In the genomic region with DNA sequence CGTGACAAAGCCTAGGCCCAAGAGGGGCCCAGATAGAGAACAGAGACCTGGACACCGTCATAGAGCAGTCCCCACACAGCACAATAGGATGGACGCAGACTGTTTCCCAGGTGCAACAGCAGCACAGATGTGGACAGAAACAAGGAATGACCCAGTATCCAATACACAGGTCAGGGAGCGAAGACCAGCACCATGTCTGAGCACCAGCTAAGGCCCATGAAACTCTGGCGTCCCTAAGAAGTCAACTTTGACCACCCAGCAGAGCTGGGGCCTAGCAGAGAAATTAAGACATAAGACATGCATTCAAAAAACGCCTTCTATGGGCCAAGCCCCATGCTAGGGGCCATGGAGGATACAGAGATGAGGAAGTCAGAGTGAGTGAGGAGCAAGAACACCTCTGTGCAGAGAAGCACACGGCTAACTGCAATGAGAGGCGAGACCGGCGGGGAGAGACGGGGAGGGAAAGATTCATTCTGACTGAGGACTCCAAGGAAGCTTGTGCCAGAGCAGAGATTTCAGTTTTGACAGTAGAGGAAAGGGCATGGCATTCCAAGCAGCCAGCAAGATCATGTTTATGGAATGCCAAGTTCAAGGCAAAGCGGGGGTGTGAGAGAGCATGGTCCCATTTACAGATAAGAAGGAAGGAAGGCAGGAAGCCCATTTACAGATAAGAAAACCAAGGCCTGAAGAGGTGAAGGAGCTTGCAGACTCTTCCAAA, we compare ENCODE assay signal across 21 cellular contexts. TPM values are rescaled to one million over a fixed set of nuclear protein-coding genes. Genes with fewer than 3 reads are reported as not detected.
DNase-seq lines count a peak whose midpoint lies in the region; ATAC-seq, FAIRE-seq and TF ChIP-seq lines count a peak whose summit lies in the region.
"Had no signal": no experiment of that assay in that cellular context is flagged by ENCODE, and none has a peak within 500 bp of the region (broad histone marks: within the 10 kb centered on the region; RNA-seq: fewer than 3 reads in every experiment).

No MANE protein-coding gene starts in this region.

- no peak for FAIRE-seq in HepG2 (lab: Jason Lieb, UNC)
- FAIRE-seq: A204.1 had no signal

- 88% methylated on average over 12 of the region's 12 CpGs for WGBS in liver
- 65% methylated on average over 12 of the region's 12 CpGs for WGBS in HepG2 (ENCODE audit: low lambda C conversion rate)

- H3K4me1 Mint-ChIP-seq in activated naive CD8-positive, alpha-beta T cell treated with anti-CD3 and anti-CD28 coated beads for 36 hours: no peaks in the 10 kb centered on the region
- H3K4me1 Mint-ChIP-seq: activated CD8-positive, alpha-beta memory T cell treated with anti-CD3 and anti-CD28 coated beads, Interleukin-2, amount 10 ng/mL, durations not matched to agents 7 days and 5 days; brain; CD4-positive, alpha-beta memory T cell had no signal

- no peak overlapping the region for H3K27ac Mint-ChIP-seq in activated naive CD8-positive, alpha-beta T cell treated with anti-CD3 and anti-CD28 coated beads for 36 hours
- H3K27ac Mint-ChIP-seq: activated CD8-positive, alpha-beta memory T cell treated with anti-CD3 and anti-CD28 coated beads, Interleukin-2, amount 10 ng/mL, durations not matched to agents 7 days and 5 days; brain; CD4-positive, alpha-beta memory T cell; naive B cell had no signal

- H3K27ac ChIP-seq in liver (ENCODE audit: low read depth in 1 of 2, low read length in 2 of 2) (no peak overlapping the region), HepG2 (ENCODE audit: extremely low read length, insufficient read depth, low read length) (no peak overlapping the region), coronary artery (no peak overlapping the region), upper lobe of right lung (no peak overlapping the region)
- H3K27ac ChIP-seq: prostate gland, thoracic aorta had no signal

- peaks cover 3% of the 10 kb centered on the region for H3K36me3 Mint-ChIP-seq in activated naive CD8-positive, alpha-beta T cell treated with anti-CD3 and anti-CD28 coated beads for 36 hours
- H3K36me3 Mint-ChIP-seq: activated CD8-positive, alpha-beta memory T cell treated with anti-CD3 and anti-CD28 coated beads, Interleukin-2, amount 10 ng/mL, durations not matched to agents 7 days and 5 days; brain; CD4-positive, alpha-beta memory T cell; naive B cell had no signal

- H3K79me2 ChIP-seq in HepG2 (ENCODE audit: insufficient read depth, low read length): no peaks in the 10 kb centered on the region

- ATAC-seq in HepG2: no peak
- peak; percentile 37 for ATAC-seq in left lobe of liver
- no peak for ATAC-seq in upper lobe of right lung
- no peak for ATAC-seq in GM21526 (IDR thresholded peaks at IDR 0.05; ENCODE audit: low FRiP score, unreplicated experiment)
- ATAC-seq: activated CD8-positive, alpha-beta memory T cell treated with anti-CD3 and anti-CD28 coated beads, Interleukin-2, amount 10 ng/mL, durations not matched to agents 7 days and 5 days had no signal

- TF ChIP-seq RAD21 in liver (IDR thresholded peaks at IDR 0.05) (no peak), HepG2 (CRISPR knock-in tag; IDR thresholded peaks at IDR 0.05) (no peak)

- no peaks in the 10 kb centered on the region for H3K36me3 ChIP-seq in liver (ENCODE audit: control insufficient read depth in 4 of 4, insufficient read depth in 3 of 4, low read depth in 1 of 4, low read length in 3 of 4)
- H3K36me3 ChIP-seq in HepG2 (replicated peaks in 1 of 2; ENCODE audit: control insufficient read depth in 1 of 2, insufficient read depth in 2 of 2, low read length in 2 of 2): no peaks in the 10 kb centered on the region
- no peaks in the 10 kb centered on the region for H3K36me3 ChIP-seq in upper lobe of right lung
- H3K36me3 ChIP-seq: prostate gland, thoracic aorta had no signal

- TF ChIP-seq EP300 in HepG2 (IDR thresholded peaks at IDR 0.05; ENCODE audit: low read depth in 2 of 2, low read length in 2 of 2) (no peak), HepG2 (CRISPR knock-in tag; IDR thresholded peaks at IDR 0.05; ENCODE audit: borderline replicate concordance) (no peak)

- H2AFZ ChIP-seq in HepG2 (ENCODE audit: low read length): no peak overlapping the region

- in situ Hi-C loops in HepG2 (cut with HindIII; ENCODE audit: extremely low pct_ligation_motif_present, low pct_unique_long_range_greater_than_20kb): loop anchor here (5.0 kb wide), 1 partner anchor 48 kb away; no protein-coding TSS in a partner anchor

- no peaks in the 10 kb centered on the region for H3K27me3 ChIP-seq in liver (ENCODE audit: control insufficient read depth in 4 of 4, insufficient read depth in 4 of 4, low read length in 3 of 4)
- peaks cover 0 to 1% of the 10 kb centered on the region in 2 experiments; a peak in 2 of 5 replicates for H3K27me3 ChIP-seq in HepG2 (ENCODE audit: control insufficient read depth in 1 of 2, insufficient read depth in 2 of 2, low read length in 2 of 2)
- no peaks in the 10 kb centered on the region for H3K27me3 ChIP-seq in upper lobe of right lung

- H4K20me1 ChIP-seq in HepG2 (ENCODE audit: insufficient read depth, low read length): no peaks in the 10 kb centered on the region

- no peak overlapping the region for H3K4me3 Mint-ChIP-seq in activated naive CD8-positive, alpha-beta T cell treated with anti-CD3 and anti-CD28 coated beads for 36 hours
- H3K4me3 Mint-ChIP-seq: activated CD8-positive, alpha-beta memory T cell treated with anti-CD3 and anti-CD28 coated beads, Interleukin-2, amount 10 ng/mL, durations not matched to agents 7 days and 5 days; brain; CD4-positive, alpha-beta memory T cell; naive B cell had no signal

- POLR2A ChIA-PET in HepG2 (lab: Yijun Ruan, JAX): no interaction called here

- CTCF ChIA-PET in HepG2 (lab: Yijun Ruan, JAX; ENCODE audit: low intra/inter-chr PET ratio, low total read pairs): no interaction called here

- no peaks in the 10 kb centered on the region for H3K9me3 Mint-ChIP-seq in activated naive CD8-positive, alpha-beta T cell treated with anti-CD3 and anti-CD28 coated beads for 36 hours
- H3K9me3 Mint-ChIP-seq: brain, naive B cell had no signal

- TF ChIP-seq CTCF in liver (IDR thresholded peaks at IDR 0.05; ENCODE audit: low read depth, low read length, missing input control): no peak
- no peak for TF ChIP-seq CTCF in HepG2 (CRISPR knock-in tag; IDR thresholded peaks at IDR 0.05)
- TF ChIP-seq CTCF in coronary artery (IDR thresholded peaks at IDR 0.05): no peak
- no peak for TF ChIP-seq CTCF in upper lobe of right lung (IDR thresholded peaks at IDR 0.05)

- H3K4me1 ChIP-seq in liver (ENCODE audit: control insufficient read depth in 4 of 4, insufficient read depth in 4 of 4, low read length in 3 of 4): peaks cover 0 to 3% (median 0%) of the 10 kb centered on the region in 4 donors
- no peaks in the 10 kb centered on the region for H3K4me1 ChIP-seq in HepG2 (ENCODE audit: insufficient read depth, low read length)
- peaks cover 9% of the 10 kb centered on the region for H3K4me1 ChIP-seq in upper lobe of right lung
- H3K4me1 ChIP-seq: prostate gland had no signal

- TF ChIP-seq POLR2A in HepG2 (IDR thresholded peaks at IDR 0.05; ENCODE audit: insufficient read depth in 1 of 2, low read depth in 2 of 2, low read length in 2 of 2): no peak

- BruUV-seq in HepG2 (replicated peaks; lab: Mats Ljungman, UMichigan): no TSS peak

- H3K4me3 ChIP-seq in liver (ENCODE audit: low read depth in 1 of 3, low read length in 3 of 3) (no peak overlapping the region), HepG2 (replicated peaks in 1 of 3; ENCODE audit: insufficient read depth in 1 of 3, low read depth in 2 of 3, low read length in 3 of 3) (no peak overlapping the region), coronary artery (no peak overlapping the region), upper lobe of right lung (no peak overlapping the region)
- H3K4me3 ChIP-seq: prostate gland, thoracic aorta had no signal

- no peak for DNase-seq in HepG2 (ENCODE audit: low spot score)
- DNase-seq in coronary artery (ENCODE audit: low spot score): peak; percentile 56
- DNase-seq in left lobe of liver (ENCODE audit: low spot score): no peak
- DNase-seq in upper lobe of right lung: peak; percentile 18
- no peak for DNase-seq in activated naive CD8-positive, alpha-beta T cell treated with anti-CD3 and anti-CD28 coated beads for 36 hours
- DNase-seq in NCI-H2029 (lab: John Stamatoyannopoulos, UW): no peak
- DNase-seq: activated CD4-positive, CD25-positive, alpha-beta regulatory T cell; activated CD8-positive, alpha-beta memory T cell treated with anti-CD3 and anti-CD28 coated beads, Interleukin-2, amount 10 ng/mL, durations not matched to agents 7 days and 5 days; activated gamma-delta T cell treated with Interleukin-2 at 50 U/mL for 16 hours; CD4-positive, alpha-beta memory T cell; Karpas-422; naive B cell; NCI-H1694 treated with DMSO at 0.1 percent for 48 hours; NCI-H524 treated with DMSO at 0.1 percent for 48 hours; T-helper 1 cell had no signal

- H3K9ac ChIP-seq in liver (ENCODE audit: low read depth in 1 of 2, low read length in 2 of 2) (no peak overlapping the region), HepG2 (ENCODE audit: insufficient read depth, low read depth, low read length) (no peak overlapping the region)

- intact Hi-C loops in HepG2 (cut with micrococcal nuclease; ENCODE audit: unreplicated experiment) (no loop called here), upper lobe of right lung (cut with DNase I) (no loop called here)

- H3K4me2 ChIP-seq in HepG2 (ENCODE audit: low read depth, low read length): no peak overlapping the region

- H3K27me3 Mint-ChIP-seq in activated naive CD8-positive, alpha-beta T cell treated with anti-CD3 and anti-CD28 coated beads for 36 hours: no peaks in the 10 kb centered on the region
- H3K27me3 Mint-ChIP-seq: activated CD8-positive, alpha-beta memory T cell treated with anti-CD3 and anti-CD28 coated beads, Interleukin-2, amount 10 ng/mL, durations not matched to agents 7 days and 5 days had no signal

- H3K9me3 ChIP-seq in liver (ENCODE audit: control insufficient read depth in 4 of 4, low read length in 3 of 4) (no peaks in the 10 kb centered on the region), HepG2 (ENCODE audit: low read length) (no peaks in the 10 kb centered on the region), upper lobe of right lung (no peaks in the 10 kb centered on the region)
- H3K9me3 ChIP-seq: prostate gland, thoracic aorta had no signal

RNA-seq across cellular contexts. Expression of a gene that starts 50.8 kb away (rescaled TPM):
- total RNA-seq in liver (1 to 10 TPM; 1.9 to 5.0 TPM), HepG2 (2016; rRNA removed; fragmentation: Illumina TruSeq; extraction: Trizol) (0.13 and 0.28 TPM in 2 replicates), left lobe of liver (1.8 TPM), upper lobe of right lung (15.6 TPM)
- polyA plus RNA-seq in liver (1 to 10 TPM; 1.5 to 1.8 TPM), HepG2 (2011; rRNA removed) (0.29 and 0.33 TPM in 2 replicates)
- not detected in 2 replicates for total RNA-seq in HepG2 (2016; cell fraction: cytosol; rRNA removed; fragmentation: Illumina TruSeq; extraction: Trizol; ENCODE audit: low read depth)
- total RNA-seq in HepG2 (2016; cell fraction: insoluble cytoplasmic fraction; rRNA removed; fragmentation: Illumina TruSeq; extraction: Trizol): 0.04 and 0.32 TPM in 2 replicates
- 0.03 and 0.06 TPM in 2 replicates for total RNA-seq in HepG2 (2016; cell fraction: membrane; rRNA removed; fragmentation: Illumina TruSeq; extraction: Trizol)
- 0.16 and 0.68 TPM in 2 replicates for total RNA-seq in HepG2 (2016; cell fraction: nucleus; rRNA removed; fragmentation: Illumina TruSeq; extraction: Trizol)
- polyA plus RNA-seq in HepG2 (2011; cell fraction: cytosol; rRNA removed): 0.13 and 0.15 TPM in 2 replicates
- polyA plus RNA-seq in HepG2 (2011; cell fraction: nucleus; rRNA removed): 1.6 and 1.9 TPM in 2 replicates
- polyA plus RNA-seq in HepG2 (2012): 0.23 and 0.30 TPM in 2 replicates
- not detected in 2 replicates for polyA plus RNA-seq in HepG2 (2016; cell fraction: cytosol; fragmentation: Illumina TruSeq; extraction: Trizol; ENCODE audit: low read depth)
- 0.07 and 0.20 TPM in 2 replicates for polyA plus RNA-seq in HepG2 (2016; cell fraction: insoluble cytoplasmic fraction; fragmentation: Illumina TruSeq; extraction: Trizol; ENCODE audit: low read depth)
- 0.05 TPM in 1 of 2 replicates, not detected in the other for polyA plus RNA-seq in HepG2 (2016; cell fraction: membrane; fragmentation: Illumina TruSeq; extraction: Trizol; ENCODE audit: low read depth)
- 1.0 and 1.3 TPM in 2 replicates for polyA plus RNA-seq in HepG2 (2016; cell fraction: nucleus; fragmentation: Illumina TruSeq; extraction: Trizol; ENCODE audit: insufficient read depth, low read depth)
- 0.44 and 30.1 TPM in 2 replicates for polyA minus RNA-seq in HepG2 (2011; rRNA and poly(A)+ RNA removed; ENCODE audit: low replicate concordance)
- 0.30 and 0.44 TPM in 2 replicates for polyA minus RNA-seq in HepG2 (2011; cell fraction: cytosol; rRNA and poly(A)+ RNA removed)
- polyA minus RNA-seq in HepG2 (2011; cell fraction: nucleus; rRNA and poly(A)+ RNA removed): 0.50 and 0.52 TPM in 2 replicates
- total RNA-seq in activated naive CD8-positive, alpha-beta T cell treated with anti-CD3 and anti-CD28 coated beads for 36 hours: under 1 TPM; 0.49 to 0.72 TPM

Comparison
In these comparisons a context has a peak if more than half of its experiments do, and no peak if none do; other contexts are left out.
1. DNase-seq: peak in coronary artery (single experiment) and upper lobe of right lung (single experiment); none in HepG2 (single experiment), left lobe of liver (single experiment), activated naive CD8-positive, alpha-beta T cell treated with anti-CD3 and anti-CD28 coated beads for 36 hours (single experiment) and NCI-H2029 (single experiment).